In genomic region chr13:31349156-31349555, GRCh38 we compare ENCODE assay signal across 19 cellular contexts.
DNase-seq lines count a peak whose midpoint lies in the region; TF ChIP-seq lines count a peak whose summit lies in the region.
"Had no signal": no experiment of that assay in that cellular context is flagged by ENCODE, and none has a peak within 500 bp of the region (broad histone marks: within the 10 kb centered on the region; RNA-seq: fewer than 3 reads in every experiment).

No MANE protein-coding gene starts in this region.

- no peak overlapping the region for H3T11ph ChIP-seq in H9 (ENCODE audit: low read length)

- 0 out of 2 replicates have a peak, but pooled peaks cover 7% of the 10 kb centered on the region for H3F3A ChIP-seq in GM23248 (ENCODE audit: insufficient read depth)

- no peak overlapping the region for H2AFZ ChIP-seq in GM23248
- H2AFZ ChIP-seq in trophoblast cell (ENCODE audit: insufficient read depth, low read length, poor library complexity): no peak overlapping the region
- no peak overlapping the region for H2AFZ ChIP-seq in H9 (ENCODE audit: low read length)

- 24 to 31% methylated on average over 4 of the region's 4 CpGs for WGBS in GM23248 (ENCODE audit: low coverage in 1 of 2, low lambda C conversion rate in 2 of 2, missing lambda C conversion rate in 2 of 2), 2 experiments
- WGBS in trophoblast cell (ENCODE audit: extremely low coverage, insufficient coverage, insufficient read length): no CpG with 5 or more reads among the region's 4 CpGs
- no CpG with 5 or more reads among the region's 4 CpGs for WGBS in H9 (ENCODE audit: extremely low coverage, insufficient read length, low lambda C conversion rate)

- H3K9me2 ChIP-seq in GM23248 (ENCODE audit: insufficient read depth): 0 out of 2 replicates have a peak, but pooled peaks cover 3% of the 10 kb centered on the region

- H2BK20ac ChIP-seq in H9 (ENCODE audit: low read depth, low read length, poor library complexity, severe bottlenecking): no peak overlapping the region

- peaks cover 16% of the 10 kb centered on the region for H3K4me1 ChIP-seq in GM23248 (ENCODE audit: insufficient read depth)
- no peaks in the 10 kb centered on the region for H3K4me1 ChIP-seq in adipocyte (ENCODE audit: control insufficient read depth, insufficient read depth, low read length)
- H3K4me1 ChIP-seq in trophoblast cell (ENCODE audit: control insufficient read depth in 1 of 2, insufficient read depth in 2 of 2, low read length in 2 of 2): no peaks in the 10 kb centered on the region
- peaks cover 3% of the 10 kb centered on the region; the same call in 1 of the 2 replicates for H3K4me1 ChIP-seq in H9 (ENCODE audit: insufficient read depth, low read length)
- H3K4me1 ChIP-seq: BE2C, BLaER1, Caco-2 had no signal

- no peaks in the 10 kb centered on the region; the same call in 1 of the 2 replicates for H3K27me3 Mint-ChIP-seq in H9 (ENCODE audit: low read depth)
- H3K27me3 Mint-ChIP-seq: CD4-positive, CD25-positive, alpha-beta regulatory T cell had no signal

- no peak overlapping the region for H4K91ac ChIP-seq in trophoblast cell (ENCODE audit: low read depth, low read length)
- H4K91ac ChIP-seq in H9 (ENCODE audit: insufficient read length, low read depth, low read length): no peak overlapping the region

- no peaks in the 10 kb centered on the region for H3K23me2 ChIP-seq in H9 (ENCODE audit: insufficient read length, low read depth, low read length, poor library complexity, severe bottlenecking)

- H3K79me2 ChIP-seq in GM23248 (ENCODE audit: insufficient read depth) (no peaks in the 10 kb centered on the region), trophoblast cell (ENCODE audit: control insufficient read depth, insufficient read depth, low read length, poor library complexity) (no peaks in the 10 kb centered on the region), H9 (ENCODE audit: insufficient read depth, low read length) (no peaks in the 10 kb centered on the region)

- H3K9ac ChIP-seq in GM23248 (no peak overlapping the region), adipocyte (ENCODE audit: low read length) (no peak overlapping the region), trophoblast cell (ENCODE audit: low read length) (no peak overlapping the region), H9 (ENCODE audit: extremely low read depth, insufficient read length, low read length) (no peak overlapping the region)
- H3K9ac ChIP-seq: BLaER1 had no signal

- no peak for TF ChIP-seq CTCF in H9 (conservative IDR thresholded peaks at IDR 0.05)

- no peaks in the 10 kb centered on the region for H3K36me3 ChIP-seq in GM23248 (ENCODE audit: low read depth)
- H3K36me3 ChIP-seq in adipocyte (ENCODE audit: control insufficient read depth, insufficient read depth, low read length, severe bottlenecking): no peaks in the 10 kb centered on the region
- H3K36me3 ChIP-seq in trophoblast cell (ENCODE audit: control insufficient read depth in 1 of 2, insufficient read depth in 2 of 2, low read length in 2 of 2): no peaks in the 10 kb centered on the region
- H3K36me3 ChIP-seq: BE2C, BLaER1 had no signal

- H3K56ac ChIP-seq in H9 (ENCODE audit: insufficient read length, low read depth, low read length): no peak overlapping the region

- H4K20me1 ChIP-seq in GM23248 (ENCODE audit: insufficient read depth) (no peaks in the 10 kb centered on the region), H9 (ENCODE audit: control insufficient read depth, insufficient read depth, insufficient read length) (no peaks in the 10 kb centered on the region)
- H4K20me1 ChIP-seq: BLaER1 had no signal

- H3K79me1 ChIP-seq in trophoblast cell (ENCODE audit: low read length): no peaks in the 10 kb centered on the region
- no peaks in the 10 kb centered on the region for H3K79me1 ChIP-seq in H9 (ENCODE audit: insufficient read depth, low read depth, low read length, poor library complexity, severe bottlenecking)

- no peak overlapping the region for H3K4me3 ChIP-seq in GM23248
- no peak overlapping the region for H3K4me3 ChIP-seq in adipocyte (ENCODE audit: low read length)
- H3K4me3 ChIP-seq in trophoblast cell (ENCODE audit: low read depth, low read length): no peak overlapping the region
- H3K4me3 ChIP-seq: BLaER1, GM12878 had no signal

- no peak overlapping the region for H2BK5ac ChIP-seq in trophoblast cell (ENCODE audit: low read depth, low read length, poor library complexity)
- no peak overlapping the region for H2BK5ac ChIP-seq in H9 (ENCODE audit: insufficient read length, low read length)

- H2BK12ac ChIP-seq in trophoblast cell (ENCODE audit: low read length) (no peak overlapping the region), H9 (ENCODE audit: insufficient read length, low read depth, low read length) (no peak overlapping the region)

- no peak overlapping the region for H3K4me3 Mint-ChIP-seq in H9
- H3K4me3 Mint-ChIP-seq: CD14-positive monocyte; CD8-positive, alpha-beta T cell had no signal

- no peak overlapping the region for H3K27ac ChIP-seq in GM23248
- no peak overlapping the region for H3K27ac ChIP-seq in trophoblast cell (ENCODE audit: low read depth, low read length)
- H3K27ac ChIP-seq in H9 (ENCODE audit: insufficient read length, low read depth, low read length): no peak overlapping the region
- H3K27ac ChIP-seq: BLaER1 had no signal

- H2AK5ac ChIP-seq in trophoblast cell (ENCODE audit: low read length) (no peak overlapping the region), H9 (ENCODE audit: insufficient read length, low read length) (no peak overlapping the region)

- DNase-seq in GM23248 (peak; percentile 20), adipocyte (ENCODE audit: low read depth) (peak; percentile 25), trophoblast cell (peak; percentile 87 to 91), SW480 (ENCODE audit: low spot score) (no peak), H9 (no peak), NCI-H187 (lab: John Stamatoyannopoulos, UW) (no peak)
- DNase-seq: 8988T; ACHN; BE2C; C1 segment of cervical spinal cord; Caco-2; Calu3; CD4-positive, CD25-positive, alpha-beta regulatory T cell; CD8-positive, alpha-beta T cell; DMS79 treated with DMSO at 0.1 percent for 48 hours; GDM1 had no signal

- H2BK120ac ChIP-seq in trophoblast cell (ENCODE audit: insufficient read depth, low read length, poor library complexity): no peak overlapping the region
- no peak overlapping the region for H2BK120ac ChIP-seq in H9 (ENCODE audit: low read depth, low read length, poor library complexity, severe bottlenecking)

- H3K14ac ChIP-seq in trophoblast cell (ENCODE audit: low read length): no peak overlapping the region
- H3K14ac ChIP-seq in H9 (ENCODE audit: insufficient read depth, low read length): no peak overlapping the region

- H3K4me1 Mint-ChIP-seq in H9: peaks cover 0 to 5% of the 10 kb centered on the region in 2 experiments; a peak in 3 of 4 replicates
- H3K4me1 Mint-ChIP-seq: CD14-positive monocyte; CD4-positive, CD25-positive, alpha-beta regulatory T cell had no signal

- H4K8ac ChIP-seq in trophoblast cell (ENCODE audit: low read depth, low read length): no peak overlapping the region
- no peak overlapping the region for H4K8ac ChIP-seq in H9 (replicated peaks; ENCODE audit: insufficient read length, low read depth, low read length)

- H3K23ac ChIP-seq in trophoblast cell (ENCODE audit: low read length) (no peak overlapping the region), H9 (ENCODE audit: insufficient read length, low read depth, low read length) (no peak overlapping the region)

- H4K12ac ChIP-seq in trophoblast cell (ENCODE audit: low read depth, low read length): no peak overlapping the region

- H3K27ac Mint-ChIP-seq in H9: no peak overlapping the region; a peak in 1 of 7 replicates
- H3K27ac Mint-ChIP-seq: CD14-positive monocyte; CD4-positive, CD25-positive, alpha-beta regulatory T cell; CD8-positive, alpha-beta T cell had no signal

- no peak overlapping the region for H4K5ac ChIP-seq in H9 (ENCODE audit: insufficient read length, low read depth, low read length)

- peaks cover 9% of the 10 kb centered on the region in 2 experiments; a peak in 4 of 5 replicates for H3K9me3 Mint-ChIP-seq in H9
- H3K9me3 Mint-ChIP-seq: CD8-positive, alpha-beta T cell had no signal

- H3K36me3 Mint-ChIP-seq in H9 (ENCODE audit: insufficient read depth in 1 of 3, low read depth in 3 of 3): peaks cover 2 to 5% (median 3%) of the 10 kb centered on the region in 3 experiments; a peak in 3 of 7 replicates
- H3K36me3 Mint-ChIP-seq: CD14-positive monocyte; CD4-positive, CD25-positive, alpha-beta regulatory T cell; CD8-positive, alpha-beta T cell had no signal

- H3K9me3 ChIP-seq in GM23248 (ENCODE audit: low read depth) (no peaks in the 10 kb centered on the region), adipocyte (ENCODE audit: control insufficient read depth, low read length) (no peaks in the 10 kb centered on the region), trophoblast cell (ENCODE audit: insufficient read depth, low read depth, low read length) (peaks cover 10% of the 10 kb centered on the region), H9 (ENCODE audit: control insufficient read depth, low read depth, low read length) (peaks cover 6% of the 10 kb centered on the region)
- H3K9me3 ChIP-seq: BE2C had no signal

- no peak overlapping the region for H3K4me2 ChIP-seq in GM23248 (ENCODE audit: unreplicated experiment)
- no peak overlapping the region for H3K4me2 ChIP-seq in trophoblast cell (ENCODE audit: low read length)
- no peak overlapping the region for H3K4me2 ChIP-seq in H9 (ENCODE audit: insufficient read depth, insufficient read length, low read length)
- H3K4me2 ChIP-seq: BLaER1 had no signal

- H3K27me3 ChIP-seq in GM23248 (replicated peaks; ENCODE audit: insufficient read depth) (peaks cover 31% of the 10 kb centered on the region), adipocyte (replicated peaks; ENCODE audit: control insufficient read depth, insufficient read depth, low read length) (peaks cover 25% of the 10 kb centered on the region), trophoblast cell (ENCODE audit: insufficient read depth, low read length) (no peaks in the 10 kb centered on the region), H9 (ENCODE audit: insufficient read depth, low read length) (no peaks in the 10 kb centered on the region)
- H3K27me3 ChIP-seq: BLaER1 had no signal

- H2BK15ac ChIP-seq in H9 (ENCODE audit: low read depth, low read length): no peak overlapping the region

- H3K4ac ChIP-seq in trophoblast cell (ENCODE audit: low read depth, low read length) (no peak overlapping the region), H9 (ENCODE audit: low read depth, low read length) (no peak overlapping the region)

- in situ Hi-C loops in GM23248 (cut with MboI): no loop called here

- H3K18ac ChIP-seq in trophoblast cell (ENCODE audit: low read length) (no peak overlapping the region), H9 (ENCODE audit: insufficient read length, low read depth, low read length) (no peak overlapping the region)

Comparison
In these comparisons a context has a peak if more than half of its experiments do, and no peak if none do; other contexts are left out.
1. DNase-seq: peak in GM23248 (single experiment), adipocyte (single experiment) and trophoblast cell (2 of 2); none in SW480 (single experiment), H9 (single experiment) and NCI-H187 (0 of 2).